Comparison of ENCODE assay signal across 35 cellular contexts in genomic region chr19:54081032-54081431, GRCh38. TPM values are rescaled to one million over a fixed set of nuclear protein-coding genes. Genes with fewer than 3 reads are reported as not detected.
"Had no signal": no experiment of that assay in that cellular context is flagged by ENCODE, and none has a peak within 500 bp of the region (broad histone marks: within the 10 kb centered on the region; RNA-seq: fewer than 3 reads in every experiment).

TSS of gene TARM1 (minus strand) at chr19:54081365. CDS start at chr19:54081340, 25 bp downstream.

- H3K27ac ChIP-seq: coronary artery, esophagus muscularis mucosa, foreskin keratinocyte, gastroesophageal sphincter, heart left ventricle, parathyroid adenoma, testis, tibial artery had no signal

- FAIRE-seq: endothelial cell of umbilical vein, keratinocyte had no signal

- H3K36me3 ChIP-seq: esophagus muscularis mucosa, gastroesophageal sphincter, heart left ventricle, tibial artery had no signal

- ATAC-seq: foreskin keratinocyte; gastroesophageal sphincter; heart left ventricle; left lobe of liver; mucosa of descending colon; natural killer cell treated with Interleukin-12 subunit alpha and Interleukin-12 subunit beta and Interleukin-15 and Interleukin-18, amount 100 ng/mL, for 72 hours; sciatic nerve; stimulated activated effector memory CD8-positive, alpha-beta T cell treated with anti-CD3 and anti-CD28 coated beads, Interleukin-12 subunit alpha, Interleukin-12 subunit beta, amount 100 ng/mL, for 72 hours; stimulated activated naive CD8-positive, alpha-beta T cell treated with anti-CD3 and anti-CD28 coated beads, Interleukin-15, Interleukin-2, amounts not matched to agents 100 U/mL and 50 U/mL, for 24 hours had no signal

- H2AFZ ChIP-seq: parathyroid adenoma had no signal

- H3K27me3 ChIP-seq: esophagus muscularis mucosa, foreskin keratinocyte, testis, tibial artery had no signal

- H3K9ac ChIP-seq: parathyroid adenoma had no signal

- H3K79me2 ChIP-seq: parathyroid adenoma had no signal

- DNase-seq: dermis blood vessel endothelial cell; effector memory CD4-positive, alpha-beta T cell; foreskin keratinocyte; heart left ventricle; hypothalamus; mesenchymal stem cell; mucosa of descending colon; naive B cell; stimulated activated CD4-positive, alpha-beta T cell treated with anti-CD3 and anti-CD28 coated beads, Interleukin-2, amount 100 ng/mL, for 24 hours; stimulated activated CD4-positive, alpha-beta T cell treated with anti-CD3 and anti-CD28 coated beads, Interleukin-4, amount 100 ng/mL, for 24 hours; stimulated activated naive CD8-positive, alpha-beta T cell treated with anti-CD3 and anti-CD28 coated beads, Interleukin-15, Interleukin-2, amounts not matched to agents 100 U/mL and 50 U/mL, for 24 hours; substantia nigra; testis; tibial artery had no signal

- H3K4me3 Mint-ChIP-seq: mesothelial cell of epicardium; natural killer cell treated with Interleukin-12 subunit alpha and Interleukin-12 subunit beta and Interleukin-15 and Interleukin-18, amount 100 ng/mL, for 72 hours; neural crest cell; stimulated activated effector memory CD8-positive, alpha-beta T cell treated with anti-CD3 and anti-CD28 coated beads, Interleukin-12 subunit alpha, Interleukin-12 subunit beta, amount 100 ng/mL, for 72 hours; type B pancreatic cell had no signal

- H3K4me3 ChIP-seq: coronary artery, esophagus muscularis mucosa, gastroesophageal sphincter, heart left ventricle, mucosa of descending colon, testis, tibial artery had no signal

- H3K9me3 Mint-ChIP-seq: natural killer cell treated with Interleukin-12 subunit alpha and Interleukin-12 subunit beta and Interleukin-15 and Interleukin-18, amount 100 ng/mL, for 72 hours; stimulated activated effector memory CD8-positive, alpha-beta T cell treated with anti-CD3 and anti-CD28 coated beads, Interleukin-12 subunit alpha, Interleukin-12 subunit beta, amount 100 ng/mL, for 72 hours; type B pancreatic cell had no signal

- H3K9me3 ChIP-seq: testis had no signal

- H3K36me3 Mint-ChIP-seq: mesothelial cell of epicardium; natural killer cell treated with Interleukin-12 subunit alpha and Interleukin-12 subunit beta and Interleukin-15 and Interleukin-18, amount 100 ng/mL, for 72 hours; stimulated activated effector memory CD8-positive, alpha-beta T cell treated with anti-CD3 and anti-CD28 coated beads, Interleukin-12 subunit alpha, Interleukin-12 subunit beta, amount 100 ng/mL, for 72 hours; type B pancreatic cell had no signal

- H3K4me1 Mint-ChIP-seq: mesothelial cell of epicardium; naive B cell; neural crest cell; stimulated activated effector memory CD8-positive, alpha-beta T cell treated with anti-CD3 and anti-CD28 coated beads, Interleukin-12 subunit alpha, Interleukin-12 subunit beta, amount 100 ng/mL, for 72 hours had no signal

- H3K27ac Mint-ChIP-seq: mesothelial cell of epicardium; natural killer cell treated with Interleukin-12 subunit alpha and Interleukin-12 subunit beta and Interleukin-15 and Interleukin-18, amount 100 ng/mL, for 72 hours; progenitor cell of endocrine pancreas; stimulated activated effector memory CD8-positive, alpha-beta T cell treated with anti-CD3 and anti-CD28 coated beads, Interleukin-12 subunit alpha, Interleukin-12 subunit beta, amount 100 ng/mL, for 72 hours; type B pancreatic cell had no signal

- H3K4me1 ChIP-seq: esophagus muscularis mucosa, foreskin keratinocyte, gastroesophageal sphincter, heart left ventricle, parathyroid adenoma, testis, tibial artery had no signal

RNA-seq across cellular contexts. Expression of gene TARM1, which starts in this region (rescaled TPM):
- total RNA-seq: dermis blood vessel endothelial cell; endothelial cell of umbilical vein; epithelial cell of proximal tubule; esophagus muscularis mucosa; fibroblast of lung; foreskin keratinocyte; gastroesophageal sphincter; heart left ventricle; left lobe of liver; lower leg skin; lung microvascular endothelial cell; mesothelial cell of epicardium; mucosa of descending colon; natural killer cell treated with Interleukin-12 subunit alpha and Interleukin-12 subunit beta and Interleukin-15 and Interleukin-18, amount 100 ng/mL, for 72 hours; neural crest cell; osteoblast; progenitor cell of endocrine pancreas; sciatic nerve; skeletal muscle tissue; urinary bladder had no signal
- polyA plus RNA-seq: endothelial cell of umbilical vein, fibroblast of lung, foreskin keratinocyte, heart left ventricle, keratinocyte, urinary bladder had no signal
